ENCODE assay signal across 1 cellular context in genomic region chr4:73978886-73979285, GRCh38.
TF ChIP-seq lines count a peak whose summit lies in the region.

No MANE protein-coding gene starts in this region.

TF ChIP-seq in K562, 482 proteins besides CTCF, POLR2A, EP300 and RAD21 (continues in another document):
- TF ChIP-seq PKNOX1 (IDR thresholded peaks at IDR 0.05): no peak
- TF ChIP-seq MAFF (IDR thresholded peaks at IDR 0.05; ENCODE audit: low read length): peak; percentile 61
- TF ChIP-seq CBX2 (IDR thresholded peaks at IDR 0.05; ENCODE audit: insufficient read depth, low read length, poor library complexity, severe bottlenecking): no peak
- TF ChIP-seq ARID1B (IDR thresholded peaks at IDR 0.05): peak; percentile 29; the same call in 1 of the 2 replicates
- TF ChIP-seq CBX8 (IDR thresholded peaks at IDR 0.05; ENCODE audit: borderline replicate concordance, extremely low read depth, low read depth, low read length, poor library complexity, severe bottlenecking): no peak
- peak; percentile 88 for TF ChIP-seq NFE2 (IDR thresholded peaks at IDR 0.05; ENCODE audit: low read depth)
- TF ChIP-seq CTCFL (IDR thresholded peaks at IDR 0.05; ENCODE audit: borderline replicate concordance, insufficient read depth, low read depth, low read length, poor library complexity, severe bottlenecking): no peak
- no peak for TF ChIP-seq ZNF253 (CRISPR knock-in tag; conservative IDR thresholded peaks at IDR 0.05)
- no peak for TF ChIP-seq ZNF584 (CRISPR knock-in tag; IDR thresholded peaks at IDR 0.05; ENCODE audit: low read depth)
- TF ChIP-seq ZNF316 (IDR thresholded peaks at IDR 0.05): peak; percentile 90
- no peak for TF ChIP-seq ZNF398 (CRISPR knock-in tag; IDR thresholded peaks at IDR 0.05)
- TF ChIP-seq FOXM1 (IDR thresholded peaks at IDR 0.05; ENCODE audit: low read depth): 0 out of 2 replicates have a peak, but pooled peaks have one; percentile 29
- no peak for TF ChIP-seq FOXM1 (CRISPR knock-in tag; IDR thresholded peaks at IDR 0.05; ENCODE audit: low read depth)
- no peak for TF ChIP-seq ZNF239 (CRISPR knock-in tag; IDR thresholded peaks at IDR 0.05)
- no peak for TF ChIP-seq KAT8 (IDR thresholded peaks at IDR 0.05; ENCODE audit: low read depth)
- TF ChIP-seq C11orf30 (IDR thresholded peaks at IDR 0.05; ENCODE audit: low read depth): peak; percentile 77
- TF ChIP-seq NFIC (IDR thresholded peaks at IDR 0.05): no peak
- peak; percentile 54; the same call in 1 of the 2 replicates for TF ChIP-seq SMARCA4 (IDR thresholded peaks at IDR 0.05)
- TF ChIP-seq MAFG (tag; conservative IDR thresholded peaks at IDR 0.05): peak; percentile 80
- no peak for TF ChIP-seq ZNF431 (CRISPR knock-in tag; IDR thresholded peaks at IDR 0.05)
- no peak for TF ChIP-seq CBFA2T2 (conservative IDR thresholded peaks at IDR 0.05)
- TF ChIP-seq ZBTB40 (IDR thresholded peaks at IDR 0.05): peak; percentile 87
- no peak for TF ChIP-seq ZBTB40 (CRISPR knock-in tag; IDR thresholded peaks at IDR 0.05)
- TF ChIP-seq RREB1 (CRISPR knock-in tag; IDR thresholded peaks at IDR 0.05): no peak
- TF ChIP-seq CHAMP1 (IDR thresholded peaks at IDR 0.05): peak; percentile 25; the same call in 1 of the 2 replicates
- TF ChIP-seq WHSC1 (IDR thresholded peaks at IDR 0.05; ENCODE audit: low read length): no peak
- 0 out of 2 replicates have a peak, but pooled peaks have one; percentile 21 for TF ChIP-seq DPF2 (IDR thresholded peaks at IDR 0.05)
- no peak for TF ChIP-seq RHOXF2B (CRISPR knock-in tag; conservative IDR thresholded peaks at IDR 0.05)
- TF ChIP-seq MNT (conservative IDR thresholded peaks at IDR 0.05): no peak
- peak; percentile 50; the same call in 1 of the 2 replicates for TF ChIP-seq MAFK (IDR thresholded peaks at IDR 0.05; ENCODE audit: low read length)
- TF ChIP-seq TAF15 (IDR thresholded peaks at IDR 0.05; ENCODE audit: low read depth, low read length): no peak
- TF ChIP-seq POLR2H (tag; IDR thresholded peaks at IDR 0.05; ENCODE audit: low read depth): no peak
- no peak for TF ChIP-seq GABPB1 (CRISPR knock-in tag; IDR thresholded peaks at IDR 0.05)
- TF ChIP-seq GATA2 (CRISPR knock-in tag; IDR thresholded peaks at IDR 0.05): no peak
- no peak for TF ChIP-seq HDGF (IDR thresholded peaks at IDR 0.05)
